In genomic region chr20:78338-78737, GRCh38 we compare ENCODE assay signal across 33 cellular contexts. TPM values are rescaled to one million over a fixed set of nuclear protein-coding genes. Genes with fewer than 3 reads are reported as not detected.
"Had no signal": no experiment of that assay in that cellular context is flagged by ENCODE, and none has a peak within 500 bp of the region (broad histone marks: within the 10 kb centered on the region; RNA-seq: fewer than 3 reads in every experiment).

No MANE protein-coding gene starts in this region.

- H3K27ac ChIP-seq: stomach, suprapubic skin, testis, thoracic aorta, thyroid gland, tibial artery, tibial nerve, transverse colon, upper lobe of left lung, upper lobe of right lung, uterus, vagina had no signal

- H3K27me3 ChIP-seq: suprapubic skin, testis, thyroid gland, tibial artery, tibial nerve, upper lobe of left lung, uterus, vagina had no signal

- H3K36me3 Mint-ChIP-seq: stimulated activated effector memory CD8-positive, alpha-beta T cell treated with anti-CD3 and anti-CD28 coated beads, Interleukin-12 subunit alpha, Interleukin-12 subunit beta, amount 100 ng/mL, for 72 hours; stimulated activated memory B cell treated with anti-CD40 and anti-IgM and Interleukin-4, amounts not matched to agents 10 μg/mL and 1 μg/mL and 100 μg/mL, for 72 hours; type B pancreatic cell had no signal

- DNase-seq: stimulated activated CD4-positive, alpha-beta T cell treated with anti-CD3 and anti-CD28 coated beads, Interleukin-2, amount 100 ng/mL, for 48 hours; stimulated activated CD4-positive, alpha-beta T cell treated with anti-CD3 and anti-CD28 coated beads, Interleukin-4, amount 100 ng/mL, for 1 hour; stimulated activated CD4-positive, alpha-beta T cell treated with anti-CD3 and anti-CD28 coated beads, Interleukin-4, amount 100 ng/mL, for 24 hours; stimulated activated CD4-positive, alpha-beta T cell treated with anti-CD3 and anti-CD28 coated beads, Interleukin-4, amount 100 ng/mL, for 4 hours; stimulated activated CD8-positive, alpha-beta memory T cell treated with anti-CD3 and anti-CD28 coated beads, Interleukin-4, amount 100 ng/mL, for 48 hours; stimulated activated naive B cell treated with anti-CD40 and anti-IgM and Interleukin-4, amounts not matched to agents 10 μg/mL and 1 μg/mL and 100 μg/mL, for 72 hours; stimulated activated naive CD4-positive, alpha-beta T cell; stimulated activated naive CD4-positive, alpha-beta T cell treated with Interleukin-2 at 50 U/mL for 16 hours; stimulated activated naive CD8-positive, alpha-beta T cell treated with anti-CD3 and anti-CD28 coated beads, Interleukin-15, amount 100 ng/mL, for 72 hours; stimulated activated naive CD8-positive, alpha-beta T cell treated with anti-CD3 and anti-CD28 coated beads, Interleukin-15, Interleukin-2, amounts not matched to agents 100 U/mL and 50 U/mL, for 24 hours; stomach; substantia nigra; testis; thyroid gland; tibial artery; transverse colon; trophoblast cell; upper lobe of left lung; upper lobe of right lung; uterus had no signal

- H3K4me1 Mint-ChIP-seq: stimulated activated effector memory CD8-positive, alpha-beta T cell treated with anti-CD3 and anti-CD28 coated beads, Interleukin-12 subunit alpha, Interleukin-12 subunit beta, amount 100 ng/mL, for 72 hours; stimulated activated memory B cell treated with anti-CD40 and anti-IgM and Interleukin-4, amounts not matched to agents 10 μg/mL and 1 μg/mL and 100 μg/mL, for 72 hours; stimulated activated naive CD8-positive, alpha-beta T cell treated with anti-CD3 and anti-CD28 coated beads, Interleukin-15, amount 100 ng/mL, for 72 hours had no signal

- H3K4me3 Mint-ChIP-seq: stimulated activated effector memory CD8-positive, alpha-beta T cell treated with anti-CD3 and anti-CD28 coated beads, Interleukin-12 subunit alpha, Interleukin-12 subunit beta, amount 100 ng/mL, for 72 hours; stimulated activated memory B cell treated with anti-CD40 and anti-IgM and Interleukin-4, amounts not matched to agents 10 μg/mL and 1 μg/mL and 100 μg/mL, for 72 hours; stimulated activated naive B cell treated with anti-CD40 and anti-IgM and Interleukin-4, amounts not matched to agents 10 μg/mL and 1 μg/mL and 100 μg/mL, for 72 hours; stimulated activated naive CD8-positive, alpha-beta T cell treated with anti-CD3 and anti-CD28 coated beads, Interleukin-15, amount 100 ng/mL, for 72 hours; stimulated activated naive CD8-positive, alpha-beta T cell treated with anti-CD3 and anti-CD28 coated beads, Interleukin-15, Interleukin-2, amounts not matched to agents 100 ng/mL and 50 ng/mL, for 24 hours; type B pancreatic cell had no signal

- H3K4me1 ChIP-seq: stomach, suprapubic skin, testis, thyroid gland, tibial artery, tibial nerve, transverse colon, upper lobe of left lung, upper lobe of right lung, uterus, vagina had no signal

- FAIRE-seq: urothelium cell line had no signal

- H3K4me3 ChIP-seq: stomach, suprapubic skin, testis, thoracic aorta, thyroid gland, tibial artery, tibial nerve, transverse colon, upper lobe of left lung, upper lobe of right lung, uterus, vagina had no signal

- H3K9me3 ChIP-seq: suprapubic skin, testis, thoracic aorta, upper lobe of left lung, vagina had no signal

- H3K36me3 ChIP-seq: stomach, suprapubic skin, thoracic aorta, thyroid gland, tibial artery, tibial nerve, transverse colon, upper lobe of left lung, upper lobe of right lung, uterus, vagina had no signal

- ATAC-seq: stimulated activated effector memory CD8-positive, alpha-beta T cell treated with anti-CD3 and anti-CD28 coated beads, Interleukin-12 subunit alpha, Interleukin-12 subunit beta, amount 100 ng/mL, for 72 hours; stimulated activated memory B cell treated with anti-CD40 and anti-IgM and Interleukin-4, amounts not matched to agents 10 μg/mL and 1 μg/mL and 100 μg/mL, for 72 hours; stimulated activated naive B cell treated with anti-CD40 and anti-IgM and Interleukin-4, amounts not matched to agents 10 μg/mL and 1 μg/mL and 100 μg/mL, for 72 hours; stimulated activated naive CD8-positive, alpha-beta T cell treated with anti-CD3 and anti-CD28 coated beads, Interleukin-15, amount 100 ng/mL, for 72 hours; stimulated activated naive CD8-positive, alpha-beta T cell treated with anti-CD3 and anti-CD28 coated beads, Interleukin-15, Interleukin-2, amounts not matched to agents 100 U/mL and 50 U/mL, for 24 hours; upper lobe of right lung had no signal

- H3K9me3 Mint-ChIP-seq: type B pancreatic cell had no signal

- H3K27ac Mint-ChIP-seq: stimulated activated effector memory CD8-positive, alpha-beta T cell treated with anti-CD3 and anti-CD28 coated beads, Interleukin-12 subunit alpha, Interleukin-12 subunit beta, amount 100 ng/mL, for 72 hours; stimulated activated memory B cell treated with anti-CD40 and anti-IgM and Interleukin-4, amounts not matched to agents 10 μg/mL and 1 μg/mL and 100 μg/mL, for 72 hours; stimulated activated naive B cell treated with anti-CD40 and anti-IgM and Interleukin-4, amounts not matched to agents 10 μg/mL and 1 μg/mL and 100 μg/mL, for 72 hours; stimulated activated naive CD8-positive, alpha-beta T cell treated with anti-CD3 and anti-CD28 coated beads, Interleukin-15, Interleukin-2, amounts not matched to agents 100 ng/mL and 50 ng/mL, for 24 hours; type B pancreatic cell had no signal

RNA-seq across cellular contexts. Expression of gene DEFB125, which starts 9.1 kb away (rescaled TPM):
- total RNA-seq: stomach, subcutaneous adipose tissue, suprapubic skin, temporal lobe, thoracic aorta, thyroid gland, tibial nerve, transverse colon, upper lobe of left lung, upper lobe of right lung, ureter, urinary bladder, uterus, vagina had no signal
- polyA plus RNA-seq: stomach, urinary bladder had no signal
